In genomic region chr12:54350743-54351142, GRCh38 we compare ENCODE assay signal across 1 cellular context.
TF ChIP-seq lines count a peak whose summit lies in the region.

No MANE protein-coding gene starts in this region.

TF ChIP-seq in HepG2, 621 proteins besides CTCF, POLR2A, EP300 and RAD21:
- no peak for TF ChIP-seq ZSCAN12 (CRISPR knock-in tag; IDR thresholded peaks at IDR 0.05)
- TF ChIP-seq FOXJ3 (CRISPR knock-in tag; IDR thresholded peaks at IDR 0.05; ENCODE audit: borderline replicate concordance), result no peak
- TF ChIP-seq, protein P1, sequence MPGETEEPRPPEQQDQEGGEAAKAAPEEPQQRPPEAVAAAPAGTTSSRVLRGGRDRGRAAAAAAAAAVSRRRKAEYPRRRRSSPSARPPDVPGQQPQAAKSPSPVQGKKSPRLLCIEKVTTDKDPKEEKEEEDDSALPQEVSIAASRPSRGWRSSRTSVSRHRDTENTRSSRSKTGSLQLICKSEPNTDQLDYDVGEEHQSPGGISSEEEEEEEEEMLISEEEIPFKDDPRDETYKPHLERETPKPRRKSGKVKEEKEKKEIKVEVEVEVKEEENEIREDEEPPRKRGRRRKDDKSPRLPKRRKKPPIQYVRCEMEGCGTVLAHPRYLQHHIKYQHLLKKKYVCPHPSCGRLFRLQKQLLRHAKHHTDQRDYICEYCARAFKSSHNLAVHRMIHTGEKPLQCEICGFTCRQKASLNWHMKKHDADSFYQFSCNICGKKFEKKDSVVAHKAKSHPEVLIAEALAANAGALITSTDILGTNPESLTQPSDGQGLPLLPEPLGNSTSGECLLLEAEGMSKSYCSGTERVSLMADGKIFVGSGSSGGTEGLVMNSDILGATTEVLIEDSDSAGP (CRISPR knock-in tag; IDR thresholded peaks at IDR 0.05; ENCODE audit: borderline replicate concordance), result no peak
- TF ChIP-seq ZNF841 (CRISPR knock-in tag; IDR thresholded peaks at IDR 0.05; ENCODE audit: borderline replicate concordance), result no peak
- no peak for TF ChIP-seq NR2F2 (IDR thresholded peaks at IDR 0.05; ENCODE audit: borderline replicate concordance, low read depth)
- TF ChIP-seq NBN (conservative IDR thresholded peaks at IDR 0.05), result no peak
- no peak for TF ChIP-seq PHF21A (CRISPR knock-in tag; IDR thresholded peaks at IDR 0.05)
